In the genomic region with DNA sequence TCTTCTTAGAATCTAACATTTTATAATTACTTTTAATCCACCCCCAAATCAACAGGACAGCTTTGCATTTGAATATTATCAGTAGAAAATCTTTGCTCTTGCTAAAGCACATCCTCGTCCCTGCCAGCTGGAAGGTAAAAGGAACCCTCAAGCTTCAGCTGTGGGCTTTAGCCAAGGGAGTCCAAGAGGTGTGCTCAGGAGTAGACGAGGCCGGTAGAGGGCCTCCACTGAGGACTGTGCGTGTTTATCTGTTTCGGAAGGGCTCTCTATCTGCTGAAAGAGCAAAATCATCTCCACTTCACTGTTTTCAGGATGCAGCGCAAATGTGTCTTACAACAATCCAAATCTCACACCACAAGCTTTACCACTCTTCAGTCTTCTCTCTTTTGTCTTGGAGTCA, we compare ENCODE assay signal across 1 cellular context.
TF ChIP-seq lines count a peak whose summit lies in the region.

No MANE protein-coding gene starts in this region.

TF ChIP-seq in HCT116, 20 proteins besides CTCF, POLR2A, EP300 and RAD21 (continued from another document):
- TF ChIP-seq, protein P1, sequence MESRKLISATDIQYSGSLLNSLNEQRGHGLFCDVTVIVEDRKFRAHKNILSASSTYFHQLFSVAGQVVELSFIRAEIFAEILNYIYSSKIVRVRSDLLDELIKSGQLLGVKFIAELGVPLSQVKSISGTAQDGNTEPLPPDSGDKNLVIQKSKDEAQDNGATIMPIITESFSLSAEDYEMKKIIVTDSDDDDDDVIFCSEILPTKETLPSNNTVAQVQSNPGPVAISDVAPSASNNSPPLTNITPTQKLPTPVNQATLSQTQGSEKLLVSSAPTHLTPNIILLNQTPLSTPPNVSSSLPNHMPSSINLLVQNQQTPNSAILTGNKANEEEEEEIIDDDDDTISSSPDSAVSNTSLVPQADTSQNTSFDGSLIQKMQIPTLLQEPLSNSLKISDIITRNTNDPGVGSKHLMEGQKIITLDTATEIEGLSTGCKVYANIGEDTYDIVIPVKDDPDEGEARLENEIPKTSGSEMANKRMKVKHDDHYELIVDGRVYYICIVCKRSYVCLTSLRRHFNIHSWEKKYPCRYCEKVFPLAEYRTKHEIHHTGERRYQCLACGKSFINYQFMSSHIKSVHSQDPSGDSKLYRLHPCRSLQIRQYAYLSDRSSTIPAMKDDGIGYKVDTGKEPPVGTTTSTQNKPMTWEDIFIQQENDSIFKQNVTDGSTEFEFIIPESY (IDR thresholded peaks at IDR 0.05; ENCODE audit: extremely low read depth, insufficient replicate concordance, low read length), result no peak
